ENCODE assay signal across 8 cellular contexts in the genomic region with DNA sequence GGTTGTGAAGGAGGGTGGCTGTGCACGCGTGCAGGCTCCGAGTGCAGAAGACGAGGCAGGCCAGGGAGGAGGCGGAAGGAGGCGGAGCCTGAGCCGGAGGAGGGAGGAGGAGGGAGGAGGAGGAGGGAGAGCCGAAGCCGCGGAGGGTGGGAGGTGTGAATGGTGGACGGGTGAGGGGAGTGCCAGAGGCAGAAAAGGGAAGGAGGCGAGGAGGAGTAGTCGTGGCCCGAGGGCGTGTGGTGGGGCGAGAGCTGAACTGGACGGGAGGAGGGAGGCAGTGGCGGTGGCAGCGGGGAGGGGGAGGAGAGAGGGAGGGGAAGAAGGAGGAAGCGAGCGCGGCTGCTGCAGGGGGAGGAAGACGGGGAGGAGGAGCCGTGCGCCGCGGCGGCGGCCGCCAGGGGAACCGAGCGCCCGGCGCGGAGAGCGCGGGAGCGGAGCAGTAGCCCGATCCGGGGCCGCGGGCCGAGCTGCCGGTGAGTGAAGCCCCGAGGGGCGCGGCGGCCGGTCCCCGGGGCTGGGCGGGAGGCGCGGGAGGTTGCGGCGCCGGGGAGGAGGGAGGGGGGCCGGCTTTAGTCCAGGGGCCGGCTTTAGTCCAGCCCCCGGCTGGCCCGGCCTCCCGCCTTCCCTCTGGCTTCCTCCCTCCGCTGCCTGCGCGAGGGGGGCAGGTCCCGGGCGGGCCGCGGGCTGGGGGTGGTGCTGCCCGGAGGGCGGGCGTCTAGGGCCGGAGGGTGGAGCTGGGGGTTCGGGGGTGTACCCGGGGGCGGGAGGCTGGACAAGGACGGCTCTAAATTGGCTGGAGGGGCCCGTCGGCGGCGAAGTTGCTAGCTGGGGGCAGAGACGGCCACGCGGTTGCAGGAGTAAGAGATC. TPM values are rescaled to one million over a fixed set of nuclear protein-coding genes. Genes with fewer than 3 reads are reported as not detected.
DNase-seq lines count a peak whose midpoint lies in the region; ATAC-seq and TF ChIP-seq lines count a peak whose summit lies in the region.

TMEM164 (plus strand) TSS at position 815 of the 867 bp plus-strand sequence. CDS start 661 bp downstream, outside the sequence.

- H3K36me3 Mint-ChIP-seq in neural progenitor cell: peaks cover 6% of the 10 kb centered on the region

- H4K20me1 ChIP-seq in neural progenitor cell (ENCODE audit: low read depth): peaks cover 8% of the 10 kb centered on the region

- H3K79me2 ChIP-seq in neural progenitor cell (ENCODE audit: low read depth): peaks cover 7% of the 10 kb centered on the region

- peak within 1 kb of the TSS; percentile 29 for H3K27ac ChIP-seq in neural progenitor cell

- H3K27me3 ChIP-seq in neural progenitor cell: no peaks in the 10 kb centered on the region

- H3K4me3 Mint-ChIP-seq in neural progenitor cell: peak within 1 kb of the TSS; percentile 95

- no peaks in the 10 kb centered on the region for H3F3A ChIP-seq in neural progenitor cell (ENCODE audit: low read depth)

- no peaks in the 10 kb centered on the region for H3K4me1 ChIP-seq in neural progenitor cell

- no peaks in the 10 kb centered on the region for H3K36me3 ChIP-seq in neural progenitor cell

- H3K9ac ChIP-seq in neural progenitor cell: no peak within 1 kb of the TSS

- no peaks in the 10 kb centered on the region for H3K9me3 Mint-ChIP-seq in neural progenitor cell

- peaks cover 55% of the 10 kb centered on the region for H3K4me1 Mint-ChIP-seq in neural progenitor cell

- peak within 1 kb of the TSS; percentile 83 for H3K4me2 ChIP-seq in neural progenitor cell

- peak; percentile 82 for ATAC-seq in GM21825 (IDR thresholded peaks at IDR 0.05; ENCODE audit: unreplicated experiment)

- peak within 1 kb of the TSS; percentile 90 for H3K27ac Mint-ChIP-seq in neural progenitor cell

- DNase-seq in EH (ENCODE audit: low read depth) (peak; percentile 82), Kasumi-1 (lab: John Stamatoyannopoulos, UW) (peak; percentile 86 to 90), SHP77 treated with DMSO at 0.1 percent for 48 hours (lab: John Stamatoyannopoulos, UW) (peak; percentile 57), foreskin fibroblast (peak; percentile 82 to 93), neural progenitor cell (ENCODE audit: low spot score) (peak; percentile 81), stromal cell of bone marrow (ENCODE audit: low read depth) (peak; percentile 56)
- DNase-seq in activated effector memory CD4-positive, alpha-beta T cell treated with anti-CD3 and anti-CD28 coated beads, Interleukin-2, amount 50 U/mL, for 16 hours: peak; percentile 92

- no peaks in the 10 kb centered on the region for H3K9me3 ChIP-seq in neural progenitor cell (ENCODE audit: low read depth)

- no peak for TF ChIP-seq CTCF in foreskin fibroblast (IDR thresholded peaks at IDR 0.05; ENCODE audit: low read depth, low read length)
- peak; percentile 7 for TF ChIP-seq CTCF in neural progenitor cell (IDR thresholded peaks at IDR 0.05)

- peak within 1 kb of the TSS; percentile 72 for H2AFZ ChIP-seq in neural progenitor cell (replicated peaks)

- H3K4me3 ChIP-seq in foreskin fibroblast (ENCODE audit: low read depth in 1 of 2, low read length in 2 of 2) (peak within 1 kb of the TSS; percentile 62 to 67), neural progenitor cell (peak within 1 kb of the TSS; percentile 63)

- H3K27me3 Mint-ChIP-seq in neural progenitor cell (ENCODE audit: insufficient read depth, low read depth): peaks cover 7% of the 10 kb centered on the region

RNA-seq across cellular contexts. Expression of gene TMEM164, which starts in this region (rescaled TPM):
- total RNA-seq in neural progenitor cell (ENCODE audit: low replicate concordance): 15.5 and 23.9 TPM in 2 replicates

Comparison
In these comparisons a context has a peak if more than half of its experiments do, and no peak if none do; other contexts are left out.
1. Peak in every context shown above with its lines: DNase-seq, ATAC-seq, H3K4me3 ChIP-seq and H3K27ac ChIP-seq.